1 cellular context compared by ENCODE assay signal in genomic region chr5:141838326-141839014, GRCh38.
TF ChIP-seq lines count a peak whose summit lies in the region.

No MANE protein-coding gene starts in this region.

TF ChIP-seq in H1, 55 proteins besides CTCF, POLR2A, EP300 and RAD21:
- TF ChIP-seq TBP (IDR thresholded peaks at IDR 0.05; ENCODE audit: low read depth, low read length): no peak
- TF ChIP-seq SP1 (IDR thresholded peaks at IDR 0.05; ENCODE audit: low read depth, low read length): no peak
- TF ChIP-seq CBX5 (IDR thresholded peaks at IDR 0.05; ENCODE audit: low read depth, low read length): no peak
- TF ChIP-seq BRCA1 (IDR thresholded peaks at IDR 0.05; ENCODE audit: low read depth, low read length): 0 out of 2 replicates have a peak, but pooled peaks have one; percentile 29
- no peak for TF ChIP-seq YY1 (IDR thresholded peaks at IDR 0.05; ENCODE audit: low read depth, low read length)
- TF ChIP-seq JUND (IDR thresholded peaks at IDR 0.05; ENCODE audit: low read length): no peak
- no peak for TF ChIP-seq CBX8 (IDR thresholded peaks at IDR 0.05; ENCODE audit: borderline replicate concordance, low read depth, low read length)
- no peak for TF ChIP-seq SP2 (IDR thresholded peaks at IDR 0.05; ENCODE audit: low read length)
- no peak for TF ChIP-seq JUN (IDR thresholded peaks at IDR 0.05; ENCODE audit: low read depth, low read length)
- TF ChIP-seq CHD2 (IDR thresholded peaks at IDR 0.05; ENCODE audit: low read length): no peak
- no peak for TF ChIP-seq SIN3A (conservative IDR thresholded peaks at IDR 0.05 in 1 of 2, IDR thresholded peaks at IDR 0.05 in 1 of 2; ENCODE audit: low read depth in 1 of 2, low read length in 2 of 2)
- no peak for TF ChIP-seq SRF (IDR thresholded peaks at IDR 0.05; ENCODE audit: low read depth, low read length)
- TF ChIP-seq CHD1 (IDR thresholded peaks at IDR 0.05; ENCODE audit: low read depth, low read length): no peak
- no peak for TF ChIP-seq EGR1 (IDR thresholded peaks at IDR 0.05; ENCODE audit: borderline replicate concordance, low read depth, low read length)
- TF ChIP-seq HDAC2 (IDR thresholded peaks at IDR 0.05; ENCODE audit: borderline replicate concordance in 1 of 2, low read depth in 2 of 2, low read length in 2 of 2): peak in 1 of 2 experiments; percentile 23; a peak in 1 of 4 replicates
- TF ChIP-seq POLR2AphosphoS5 (IDR thresholded peaks at IDR 0.05; ENCODE audit: low read depth, low read length): peak; percentile 24; the same call in 1 of the 2 replicates
- TF ChIP-seq ZNF274 (IDR thresholded peaks at IDR 0.05; ENCODE audit: borderline replicate concordance, extremely low read depth, low read length): no peak
- no peak for TF ChIP-seq HDAC6 (IDR thresholded peaks at IDR 0.05; ENCODE audit: low read depth, low read length)
- no peak for TF ChIP-seq KDM5A (IDR thresholded peaks at IDR 0.05; ENCODE audit: low read length)
- no peak for TF ChIP-seq RXRA (IDR thresholded peaks at IDR 0.05; ENCODE audit: insufficient read depth, low read depth, low read length)
- no peak for TF ChIP-seq TCF12 (IDR thresholded peaks at IDR 0.05; ENCODE audit: low read depth, low read length)
- TF ChIP-seq FOSL1 (IDR thresholded peaks at IDR 0.05; ENCODE audit: insufficient read depth, low read depth, low read length): no peak
- TF ChIP-seq SP4 (IDR thresholded peaks at IDR 0.05; ENCODE audit: low read length): no peak
- no peak for TF ChIP-seq SIX5 (IDR thresholded peaks at IDR 0.05; ENCODE audit: low read depth, low read length)
- TF ChIP-seq PHF8 (conservative IDR thresholded peaks at IDR 0.05; ENCODE audit: low read depth, low read length): no peak
- TF ChIP-seq MAX (IDR thresholded peaks at IDR 0.05): 0 out of 2 replicates have a peak, but pooled peaks have one; percentile 14
- no peak for TF ChIP-seq RFX5 (IDR thresholded peaks at IDR 0.05; ENCODE audit: borderline replicate concordance, low read depth, low read length)
- no peak for TF ChIP-seq USF2 (IDR thresholded peaks at IDR 0.05; ENCODE audit: low read length)
- no peak for TF ChIP-seq EZH2 (IDR thresholded peaks at IDR 0.05; ENCODE audit: low read depth, low read length, severe bottlenecking)
- TF ChIP-seq POU5F1 (IDR thresholded peaks at IDR 0.05; ENCODE audit: low read depth, low read length): no peak
- TF ChIP-seq TEAD4 (IDR thresholded peaks at IDR 0.05; ENCODE audit: low read depth, low read length): no peak
- TF ChIP-seq GTF2F1 (IDR thresholded peaks at IDR 0.05; ENCODE audit: borderline replicate concordance, low read depth, low read length): no peak
- TF ChIP-seq RBBP5 (IDR thresholded peaks at IDR 0.05; ENCODE audit: borderline replicate concordance, low read depth, low read length): no peak
- TF ChIP-seq BCL11A (IDR thresholded peaks at IDR 0.05; ENCODE audit: low read depth in 2 of 2, low read length in 2 of 2): no peak
- TF ChIP-seq KDM1A (IDR thresholded peaks at IDR 0.05; ENCODE audit: borderline replicate concordance, low read length): peak; percentile 92
- no peak for TF ChIP-seq E2F6 (IDR thresholded peaks at IDR 0.05)
- TF ChIP-seq CTBP2 (IDR thresholded peaks at IDR 0.05; ENCODE audit: borderline replicate concordance, insufficient read depth, insufficient read length, low read length): no peak
- TF ChIP-seq BACH1 (IDR thresholded peaks at IDR 0.05; ENCODE audit: low read length): no peak
- no peak for TF ChIP-seq GABPA (IDR thresholded peaks at IDR 0.05; ENCODE audit: borderline replicate concordance, insufficient read depth, low read length)
- TF ChIP-seq SUZ12 (IDR thresholded peaks at IDR 0.05; ENCODE audit: low read length): no peak
